9 cellular contexts compared by ENCODE assay signal in the genomic region with DNA sequence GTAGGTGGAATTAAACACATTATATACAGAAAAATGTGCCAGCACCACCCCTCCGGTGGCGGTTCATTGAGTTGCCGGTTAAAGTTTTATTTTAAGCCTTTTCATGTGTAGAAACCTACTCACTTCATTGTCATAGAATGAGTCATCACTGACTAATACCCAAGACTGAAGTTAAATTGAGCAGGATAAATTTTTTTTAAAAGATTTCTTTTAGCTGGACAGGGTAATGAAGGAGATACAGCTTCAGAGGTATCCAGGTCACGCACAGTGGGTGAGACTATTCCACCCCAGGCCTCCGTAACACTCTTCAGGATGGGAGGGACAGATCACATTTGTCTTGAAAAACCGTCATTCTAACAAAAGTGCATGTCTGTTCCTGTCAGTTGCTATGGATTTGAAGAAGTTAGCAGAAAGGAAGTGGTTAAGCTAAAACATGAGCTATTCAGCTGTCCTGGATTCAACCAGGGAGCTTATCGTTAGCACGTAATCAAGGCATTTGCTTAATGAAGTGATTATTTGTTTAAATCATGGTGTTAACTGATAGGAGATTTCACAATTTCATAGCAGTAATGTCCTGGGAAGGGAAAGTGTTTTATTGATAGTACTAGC. TPM values are rescaled to one million over a fixed set of nuclear protein-coding genes. Genes with fewer than 3 reads are reported as not detected.
DNase-seq lines count a peak whose midpoint lies in the region; ATAC-seq and TF ChIP-seq lines count a peak whose summit lies in the region.
"Had no signal": no experiment of that assay in that cellular context is flagged by ENCODE, and none has a peak within 500 bp of the region (broad histone marks: within the 10 kb centered on the region; RNA-seq: fewer than 3 reads in every experiment).

No MANE protein-coding gene starts in this region.

- no peak overlapping the region for H3K27ac ChIP-seq in WERI-Rb-1
- H3K27ac ChIP-seq: VCaP had no signal

- CTCF ChIA-PET in WTC11 (lab: Charles Lee), result interaction anchor here (4.3 kb wide), 1 partner anchor 17 kb away, joined by 13 read pairs; no protein-coding TSS in a partner anchor

- POLR2A ChIA-PET in WTC11 (lab: Charles Lee), result no interaction called here

- H3K4me3 Mint-ChIP-seq in WTC11, result no peak overlapping the region

- H3K9me3 ChIP-seq in WERI-Rb-1 (ENCODE audit: severe bottlenecking), result peaks cover 3% of the 10 kb centered on the region

- H3K27me3 Mint-ChIP-seq in WTC11 (ENCODE audit: low read depth), result no peaks in the 10 kb centered on the region

- H3K27ac Mint-ChIP-seq in WTC11, result no peak overlapping the region

- ATAC-seq in GM21717 (IDR thresholded peaks at IDR 0.05; ENCODE audit: unreplicated experiment) (peak; percentile 79), WTC11 (no peak)

- peaks cover 44% of the 10 kb centered on the region for H3K36me3 Mint-ChIP-seq in WTC11

- DNase-seq in GM06990 (ENCODE audit: extremely low read depth, insufficient read length), result peak; percentile 60
- peak; percentile 94 for DNase-seq in HT1080 (ENCODE audit: low read depth)
- DNase-seq in activated T-cell treated with anti-CD3 and anti-CD28 coated beads, Interleukin-2, amount 50 U/mL, for 48 hours, result peak; percentile 55 to 67
- DNase-seq in kidney glomerular epithelial cell (lab: John Stamatoyannopoulos, UW), result peak; percentile 90
- no peak for DNase-seq in WTC11 (ENCODE audit: low spot score)
- no peak for DNase-seq in NCI-H510A treated with DMSO at 0.1 percent for 48 hours (lab: John Stamatoyannopoulos, UW)
- no peak for DNase-seq in WERI-Rb-1

- H3K36me3 ChIP-seq in GM06990 (ENCODE audit: control insufficient read depth, insufficient read depth, low read length) (peaks cover 47% of the 10 kb centered on the region), WERI-Rb-1 (peaks cover 79% of the 10 kb centered on the region)

- no peaks in the 10 kb centered on the region; the same call in 1 of the 2 replicates for H3K9me3 Mint-ChIP-seq in WTC11

- no peaks in the 10 kb centered on the region for H3K4me1 Mint-ChIP-seq in WTC11

- H3K4me3 ChIP-seq in GM06990 (replicated peaks; ENCODE audit: low read depth, low read length) (no peak overlapping the region), WERI-Rb-1 (ENCODE audit: low read depth, low read length) (no peak overlapping the region)

- no peaks in the 10 kb centered on the region for H3K27me3 ChIP-seq in GM06990 (replicated peaks; ENCODE audit: control insufficient read depth, insufficient read depth, low read length)
- H3K27me3 ChIP-seq in WERI-Rb-1 (ENCODE audit: insufficient read depth, low read depth, severe bottlenecking), result no peaks in the 10 kb centered on the region

- TF ChIP-seq CTCF in GM06990 (IDR thresholded peaks at IDR 0.05; ENCODE audit: insufficient read depth, low read length, poor library complexity, severe bottlenecking) (no peak), WTC11 (IDR thresholded peaks at IDR 0.05) (no peak), WERI-Rb-1 (IDR thresholded peaks at IDR 0.05; ENCODE audit: low read depth, low read length) (no peak)

TF ChIP-seq in WTC11, 78 proteins besides CTCF, POLR2A, EP300 and RAD21:
- TF ChIP-seq ETV6 (CRISPR knock-in tag; IDR thresholded peaks at IDR 0.05), result no peak
- TF ChIP-seq HMGA2 (CRISPR knock-in tag; IDR thresholded peaks at IDR 0.05), result no peak

RNA-seq across cellular contexts. Expression of gene WHAMM, which starts 23.3 kb away (rescaled TPM):
- 2.9 and 3.6 TPM in 2 replicates for total RNA-seq in HT1080 (2014; rRNA removed; shearing (Covaris generic))
- polyA plus RNA-seq in HT1080 (2015; cell fraction: cytosol; rRNA removed), result 4.6 and 5.2 TPM in 2 replicates
- polyA plus RNA-seq in HT1080 (2015; cell fraction: nucleus; rRNA removed), result 4.6 and 5.8 TPM in 2 replicates
- 2.8 to 3.8 TPM (median 3.2 TPM) in 3 replicates for total RNA-seq in WTC11 (2021)

RNA-seq across cellular contexts. Expression of gene FSD2, which starts 26.8 kb away (rescaled TPM):
- total RNA-seq in HT1080 (2014; rRNA removed; shearing (Covaris generic)), result not detected in 2 replicates
- polyA plus RNA-seq in HT1080 (2015; cell fraction: cytosol; rRNA removed), result not detected in 2 replicates
- not detected in 2 replicates for polyA plus RNA-seq in HT1080 (2015; cell fraction: nucleus; rRNA removed)
- not detected in 3 replicates for total RNA-seq in WTC11 (2021)

Comparison
In these comparisons a context has a peak if more than half of its experiments do, and no peak if none do; other contexts are left out.
1. DNase-seq: peak in GM06990 (single experiment), HT1080 (single experiment), activated T-cell treated with anti-CD3 and anti-CD28 coated beads, Interleukin-2, amount 50 U/mL, for 48 hours (2 of 2) and kidney glomerular epithelial cell (single experiment); none in WTC11 (single experiment), NCI-H510A treated with DMSO at 0.1 percent for 48 hours (single experiment) and WERI-Rb-1 (single experiment).